9 cellular contexts compared by ENCODE assay signal in genomic region chr7:43756368-43757072, GRCh38.
DNase-seq lines count a peak whose midpoint lies in the region; ATAC-seq and TF ChIP-seq lines count a peak whose summit lies in the region.
"Had no signal": no experiment of that assay in that cellular context is flagged by ENCODE, and none has a peak within 500 bp of the region (broad histone marks: within the 10 kb centered on the region; RNA-seq: fewer than 3 reads in every experiment).

No MANE protein-coding gene starts in this region.

- no peak for ATAC-seq in HG03196 (IDR thresholded peaks at IDR 0.05; ENCODE audit: unreplicated experiment)

- H3K9me3 ChIP-seq in parathyroid adenoma (ENCODE audit: control insufficient read depth, low read length), result no peaks in the 10 kb centered on the region

- no peak overlapping the region for H3K4me2 ChIP-seq in parathyroid adenoma (ENCODE audit: low read length)

- no peak overlapping the region for H3K4me3 ChIP-seq in brain microvascular endothelial cell (ENCODE audit: low read depth, low read length)
- H3K4me3 ChIP-seq in parathyroid adenoma (ENCODE audit: low read depth, low read length), result no peak overlapping the region

- H3K27me3 ChIP-seq in brain microvascular endothelial cell (replicated peaks) (no peaks in the 10 kb centered on the region), parathyroid adenoma (ENCODE audit: control insufficient read depth, insufficient read depth, low read length) (no peaks in the 10 kb centered on the region)

- H3K36me3 ChIP-seq in brain microvascular endothelial cell (replicated peaks), result no peaks in the 10 kb centered on the region
- no peaks in the 10 kb centered on the region for H3K36me3 ChIP-seq in parathyroid adenoma (ENCODE audit: control insufficient read depth, insufficient read depth, low read length)

- H3K27ac ChIP-seq in brain microvascular endothelial cell (no peak overlapping the region), parathyroid adenoma (no peak overlapping the region)

- in situ Hi-C loops in brain microvascular endothelial cell (cut with HindIII; ENCODE audit: low pct_ligation_motif_present, low sequenced_read_pairs), result no loop called here

- peaks cover 2% of the 10 kb centered on the region for H3K4me1 ChIP-seq in parathyroid adenoma

- TF ChIP-seq CTCF in brain microvascular endothelial cell (IDR thresholded peaks at IDR 0.05; ENCODE audit: low read depth, low read length, missing control alignments) (no peak), parathyroid adenoma (IDR thresholded peaks at IDR 0.05) (no peak)

- peak overlapping the region; percentile 31 for H2AFZ ChIP-seq in parathyroid adenoma

- DNase-seq in NCI-H2107 treated with DMSO at 0.1 percent for 48 hours (lab: John Stamatoyannopoulos, UW; ENCODE audit: unreplicated experiment) (peak; percentile 6), NCI-H2107 (lab: John Stamatoyannopoulos, UW) (no peak), NCI-H226 (peak; percentile 60), brain microvascular endothelial cell (peak; percentile 60), DMS153 (lab: John Stamatoyannopoulos, UW) (no peak), DMS79 treated with DMSO at 0.1 percent for 48 hours (lab: John Stamatoyannopoulos, UW) (no peak)
- DNase-seq: activated CD4-positive, CD25-positive, alpha-beta regulatory T cell treated with anti-CD3 and anti-CD28 coated beads, Interleukin-2, amount 50 U/mL, for 72 hours had no signal

- no peaks in the 10 kb centered on the region for H3K79me2 ChIP-seq in parathyroid adenoma

- no peak overlapping the region for H3K9ac ChIP-seq in parathyroid adenoma

Comparison
In these comparisons a context has a peak if more than half of its experiments do, and no peak if none do; other contexts are left out.
1. DNase-seq: peak in NCI-H2107 treated with DMSO at 0.1 percent for 48 hours (single experiment), NCI-H226 (single experiment) and brain microvascular endothelial cell (single experiment); none in NCI-H2107 (single experiment), DMS153 (single experiment) and DMS79 treated with DMSO at 0.1 percent for 48 hours (single experiment).